8 cellular contexts compared by ENCODE assay signal in the genomic region with DNA sequence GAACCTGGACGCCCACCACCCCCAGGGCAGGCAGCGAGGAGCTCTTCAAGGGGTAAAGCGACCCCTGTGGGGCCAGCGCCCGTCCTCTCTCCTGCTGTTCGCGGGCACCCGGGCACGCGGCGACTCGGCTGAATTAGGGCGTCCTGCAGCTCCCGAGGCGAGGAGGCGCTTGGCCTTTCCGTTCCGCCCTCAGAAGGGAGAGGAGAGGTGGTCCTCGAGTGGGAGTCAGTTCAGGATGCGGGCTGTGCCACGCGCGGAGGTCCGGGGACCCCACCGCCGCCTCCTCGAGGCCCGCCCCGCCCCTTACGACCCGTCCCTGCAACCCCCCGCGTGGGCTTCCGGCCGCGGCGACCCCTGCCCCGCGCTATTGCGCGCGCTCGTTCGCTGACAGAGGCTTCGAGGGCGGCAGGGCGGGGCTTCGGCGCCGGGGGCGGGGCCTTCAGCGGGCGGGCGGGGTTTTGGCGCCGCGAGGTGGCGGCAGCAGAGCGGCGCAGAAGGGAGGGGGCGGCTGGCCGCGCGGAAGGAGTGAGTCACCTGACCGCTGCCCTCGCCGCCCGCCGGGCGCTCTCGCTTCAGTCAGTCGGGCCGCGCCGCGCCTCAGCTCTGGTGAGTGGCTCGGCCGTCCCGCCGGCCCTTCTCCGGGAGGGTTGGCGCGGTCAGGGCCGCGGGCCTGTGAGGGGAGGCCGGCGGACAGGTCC. TPM values are rescaled to one million over a fixed set of nuclear protein-coding genes. Genes with fewer than 3 reads are reported as not detected.
DNase-seq lines count a peak whose midpoint lies in the region; ATAC-seq and TF ChIP-seq lines count a peak whose summit lies in the region.

A gene (plus strand): TSS at position 575 of the 698 bp plus-strand sequence. CDS start 22,359 bp downstream, outside the sequence.

- WGBS in trophoblast cell (ENCODE audit: extremely low coverage, insufficient coverage, insufficient read length), result no CpG with 5 or more reads among the region's 87 CpGs
- WGBS in tibial nerve, 2 donors, result 3 to 13% methylated on average over 7 to 57 of the region's 87 CpGs

- peak within 1 kb of the TSS; percentile 76 for H3K9ac ChIP-seq in SU-DHL-6 (ENCODE audit: low read length)
- peak within 1 kb of the TSS; percentile 90 for H3K9ac ChIP-seq in trophoblast cell (ENCODE audit: low read length)

- H3K27me3 Mint-ChIP-seq in activated naive CD8-positive, alpha-beta T cell treated with anti-CD3 and anti-CD28 coated beads, Interleukin-2, amount 10 ng/mL, durations not matched to agents 7 days and 5 days, result no peaks in the 10 kb centered on the region

- H3K36me3 Mint-ChIP-seq in activated naive CD8-positive, alpha-beta T cell treated with anti-CD3 and anti-CD28 coated beads, Interleukin-2, amount 10 ng/mL, durations not matched to agents 7 days and 5 days, result peaks cover 3% of the 10 kb centered on the region

- H3K27ac Mint-ChIP-seq in activated naive CD8-positive, alpha-beta T cell treated with anti-CD3 and anti-CD28 coated beads, Interleukin-2, amount 10 ng/mL, durations not matched to agents 7 days and 5 days, result peak within 1 kb of the TSS; percentile 77

- H4K8ac ChIP-seq in trophoblast cell (ENCODE audit: low read depth, low read length), result peak within 1 kb of the TSS; percentile 90

- DNase-seq in NCI-H1417 (lab: John Stamatoyannopoulos, UW), result peak; percentile 82 to 92 (median 91)
- peak; percentile 92 for DNase-seq in activated naive CD8-positive, alpha-beta T cell treated with anti-CD3 and anti-CD28 coated beads, Interleukin-2, amount 10 ng/mL, durations not matched to agents 7 days and 5 days
- peak; percentile 97 for DNase-seq in Right ventricle myocardium inferior (ENCODE audit: missing footprints)
- DNase-seq in trophoblast cell, result peak; percentile 95
- peak; percentile 77 to 81 for DNase-seq in tibial nerve (ENCODE audit: low spot score in 2 of 2)

- H3K9me3 ChIP-seq in SU-DHL-6 (ENCODE audit: insufficient read depth, low read length) (no peaks in the 10 kb centered on the region), trophoblast cell (ENCODE audit: insufficient read depth, low read depth, low read length) (no peaks in the 10 kb centered on the region), tibial nerve (peaks cover 0 to 13% (median 0%) of the 10 kb centered on the region in 4 donors)

- H3K79me2 ChIP-seq in SU-DHL-6 (ENCODE audit: insufficient read depth, low read length) (peaks cover 44% of the 10 kb centered on the region), trophoblast cell (ENCODE audit: control insufficient read depth, insufficient read depth, low read length, poor library complexity) (peaks cover 10% of the 10 kb centered on the region)

- peaks cover 38% of the 10 kb centered on the region for H3K4me1 Mint-ChIP-seq in activated naive CD8-positive, alpha-beta T cell treated with anti-CD3 and anti-CD28 coated beads, Interleukin-2, amount 10 ng/mL, durations not matched to agents 7 days and 5 days

- peak within 1 kb of the TSS; percentile 89 for H3K4me3 Mint-ChIP-seq in activated naive CD8-positive, alpha-beta T cell treated with anti-CD3 and anti-CD28 coated beads, Interleukin-2, amount 10 ng/mL, durations not matched to agents 7 days and 5 days

- H4K91ac ChIP-seq in trophoblast cell (ENCODE audit: low read depth, low read length), result peak within 1 kb of the TSS; percentile 85

- H3K4me1 ChIP-seq in trophoblast cell (ENCODE audit: control insufficient read depth in 1 of 2, insufficient read depth in 2 of 2, low read length in 2 of 2) (peaks cover 8 to 9% of the 10 kb centered on the region in 2 experiments), tibial nerve (peaks cover 0 to 44% (median 33%) of the 10 kb centered on the region in 4 donors)

- H2AFZ ChIP-seq in SU-DHL-6 (ENCODE audit: low read depth, low read length, severe bottlenecking) (peak within 1 kb of the TSS; percentile 79), trophoblast cell (ENCODE audit: insufficient read depth, low read length, poor library complexity) (peak within 1 kb of the TSS; percentile 82)

- intact Hi-C loops in Right ventricle myocardium inferior (cut with DNase I), result loop anchor here (10.0 kb wide), 1 partner anchor 224 kb away; a partner anchor contains a TSS

- peaks cover 12% of the 10 kb centered on the region for H3K79me1 ChIP-seq in trophoblast cell (ENCODE audit: low read length)

- peak; percentile 65 to 91 for TF ChIP-seq POLR2A in tibial nerve (IDR thresholded peaks at IDR 0.05)

- H3K4me3 ChIP-seq in GM08714 (ENCODE audit: low read length) (peak within 1 kb of the TSS; percentile 96), SU-DHL-6 (ENCODE audit: insufficient read depth, low read length, poor library complexity, severe bottlenecking) (peak within 1 kb of the TSS; percentile 81), trophoblast cell (ENCODE audit: low read depth, low read length) (peak within 1 kb of the TSS; percentile 86), tibial nerve (peak within 1 kb of the TSS; percentile 67 to 97 (median 79))

- H3K4ac ChIP-seq in trophoblast cell (ENCODE audit: low read depth, low read length), result peak within 1 kb of the TSS; percentile 94

- H3F3A ChIP-seq in SU-DHL-6 (ENCODE audit: insufficient read depth), result 0 out of 2 replicates have a peak, but pooled peaks cover 5% of the 10 kb centered on the region

- TF ChIP-seq CTCF in SU-DHL-6 (IDR thresholded peaks at IDR 0.05; ENCODE audit: insufficient read depth, low read length, poor library complexity, severe bottlenecking) (no peak), tibial nerve (IDR thresholded peaks at IDR 0.05) (peak; percentile 42 to 68 (median 59))

- no peaks in the 10 kb centered on the region for H3K27me3 ChIP-seq in SU-DHL-6 (ENCODE audit: low read length)
- H3K27me3 ChIP-seq in trophoblast cell (ENCODE audit: insufficient read depth, low read length), result no peaks in the 10 kb centered on the region
- no peaks in the 10 kb centered on the region for H3K27me3 ChIP-seq in tibial nerve

- POLR2A ChIA-PET in activated naive CD8-positive, alpha-beta T cell treated with anti-CD3 and anti-CD28 coated beads, Interleukin-2, amount 10 ng/mL, durations not matched to agents 7 days and 5 days (lab: Charles Lee), result interaction anchor here (0.6 to 3.1 kb wide), 7 partner anchors 11 to 305 kb away, joined by 3 to 18 read pairs (median 6); a partner anchor contains a TSS

- peak within 1 kb of the TSS; percentile 66 for H2AK5ac ChIP-seq in trophoblast cell (ENCODE audit: low read length)

- peak within 1 kb of the TSS; percentile 87 for H2BK120ac ChIP-seq in trophoblast cell (ENCODE audit: insufficient read depth, low read length, poor library complexity)

- peak within 1 kb of the TSS; percentile 82 for H3K14ac ChIP-seq in trophoblast cell (ENCODE audit: low read length)

- H4K12ac ChIP-seq in trophoblast cell (ENCODE audit: low read depth, low read length), result peak within 1 kb of the TSS; percentile 82

- peak within 1 kb of the TSS; percentile 83 for H2BK5ac ChIP-seq in trophoblast cell (ENCODE audit: low read depth, low read length, poor library complexity)

- no peaks in the 10 kb centered on the region for H3K9me2 ChIP-seq in SU-DHL-6 (replicated peaks; ENCODE audit: insufficient read depth, low read length)

- peak within 1 kb of the TSS; percentile 78 for H3K23ac ChIP-seq in trophoblast cell (ENCODE audit: low read length)

- peak in 1 of 2 donors; percentile 92 for TF ChIP-seq EP300 in tibial nerve (IDR thresholded peaks at IDR 0.05)

- H3K36me3 ChIP-seq in SU-DHL-6 (ENCODE audit: low read length) (no peaks in the 10 kb centered on the region), trophoblast cell (ENCODE audit: control insufficient read depth in 1 of 2, insufficient read depth in 2 of 2, low read length in 2 of 2) (no peaks in the 10 kb centered on the region), tibial nerve (no peaks in the 10 kb centered on the region)

- peak within 1 kb of the TSS; percentile 51 for H2BK12ac ChIP-seq in trophoblast cell (ENCODE audit: low read length)

- H3K4me2 ChIP-seq in SU-DHL-6 (ENCODE audit: low read depth, low read length, poor library complexity, severe bottlenecking) (peak within 1 kb of the TSS; percentile 92), trophoblast cell (ENCODE audit: low read length) (peak within 1 kb of the TSS; percentile 93)

- H4K20me1 ChIP-seq in SU-DHL-6 (ENCODE audit: low read depth, low read length), result peaks cover 29% of the 10 kb centered on the region

- H3K9me3 Mint-ChIP-seq in activated naive CD8-positive, alpha-beta T cell treated with anti-CD3 and anti-CD28 coated beads, Interleukin-2, amount 10 ng/mL, durations not matched to agents 7 days and 5 days, result peaks cover 1% of the 10 kb centered on the region

- H3K18ac ChIP-seq in trophoblast cell (ENCODE audit: low read length), result peak within 1 kb of the TSS; percentile 95

- peak within 1 kb of the TSS; percentile 33 for H3K27ac ChIP-seq in SU-DHL-6 (ENCODE audit: low read depth, low read length)
- H3K27ac ChIP-seq in trophoblast cell (ENCODE audit: low read depth, low read length), result peak within 1 kb of the TSS; percentile 81
- peak within 1 kb of the TSS; percentile 88 to 99 (median 95) for H3K27ac ChIP-seq in tibial nerve

- ATAC-seq in HG02623 (IDR thresholded peaks at IDR 0.05; ENCODE audit: unreplicated experiment) (peak; percentile 49), Right ventricle myocardium inferior (peak; percentile 92)
- ATAC-seq in activated naive CD8-positive, alpha-beta T cell treated with anti-CD3 and anti-CD28 coated beads, Interleukin-2, amount 10 ng/mL, durations not matched to agents 7 days and 5 days (ENCODE audit: low read depth), result peak; percentile 84

RNA-seq across cellular contexts. Expression of the gene that starts here (rescaled TPM):
- 10 to 100 TPM; 33.2 to 35.0 TPM for total RNA-seq in activated naive CD8-positive, alpha-beta T cell treated with anti-CD3 and anti-CD28 coated beads, Interleukin-2, amount 10 ng/mL, durations not matched to agents 7 days and 5 days
- total RNA-seq in Right ventricle myocardium inferior (35.5 TPM), tibial nerve (10 to 100 TPM; 38.0 to 46.5 (median 39.9) TPM)
- 72.6 and 72.7 TPM in 2 replicates for polyA plus RNA-seq in trophoblast cell (2013)

Comparison
In these comparisons a context has a peak if more than half of its experiments do, and no peak if none do; other contexts are left out.
1. Peak in every context shown above with its lines: DNase-seq, ATAC-seq, H3K4me3 ChIP-seq and H3K27ac ChIP-seq.
2. H3K27ac ChIP-seq: peak in every context shown above with its lines; median percentile 95 in tibial nerve; 81 in trophoblast cell; 33 in SU-DHL-6.